In the genomic region with DNA sequence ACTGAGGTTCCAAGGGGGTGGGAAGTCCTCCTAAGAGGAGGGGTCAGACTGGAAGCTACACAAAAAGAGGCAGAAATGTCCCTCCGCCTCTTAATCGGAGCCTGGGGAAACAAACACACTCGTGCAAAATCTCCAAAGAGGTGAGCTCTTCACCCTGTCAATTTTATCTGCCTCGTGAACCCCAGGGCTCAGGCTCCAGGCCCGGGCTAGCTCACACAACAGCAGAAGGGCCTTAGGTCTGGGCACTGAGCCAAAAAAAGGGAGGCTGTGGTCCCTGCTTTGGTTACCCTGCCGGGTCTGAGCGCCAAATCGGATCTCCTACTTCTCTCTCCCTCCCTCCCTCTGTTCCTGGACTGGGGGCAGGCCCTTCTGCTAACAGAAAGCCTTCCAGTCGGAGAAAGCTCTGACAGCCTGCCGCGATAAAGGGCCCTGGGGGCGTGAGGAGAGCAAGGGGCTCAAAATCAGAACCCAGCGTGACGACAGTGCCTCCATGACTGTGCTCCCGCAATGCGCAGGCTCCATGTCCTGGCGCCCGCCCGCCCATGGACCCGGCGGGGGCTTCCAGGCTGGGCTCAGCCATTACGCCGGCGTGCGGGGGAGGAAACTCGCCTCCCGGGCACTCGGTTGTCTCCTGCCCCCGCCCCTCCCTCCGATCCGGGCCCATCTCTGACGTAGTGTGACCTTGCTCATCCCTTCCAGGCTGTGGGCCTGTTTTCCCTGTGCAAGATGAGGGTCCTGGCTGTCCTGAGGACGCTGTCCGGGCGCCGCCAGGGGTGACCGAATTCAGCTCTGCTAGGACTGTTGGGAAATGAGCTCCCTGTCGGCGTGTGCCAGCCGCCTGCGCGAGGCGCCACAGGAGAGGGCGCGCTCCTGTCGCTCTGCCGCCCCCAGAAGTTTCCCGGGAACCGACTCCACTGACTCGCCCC, we compare ENCODE assay signal across 8 cellular contexts. TPM values are rescaled to one million over a fixed set of nuclear protein-coding genes. Genes with fewer than 3 reads are reported as not detected.
DNase-seq lines count a peak whose midpoint lies in the region; ATAC-seq, FAIRE-seq and TF ChIP-seq lines count a peak whose summit lies in the region.

No MANE protein-coding gene starts in this region.

- TF ChIP-seq CTCF in AG04450 (IDR thresholded peaks at IDR 0.05; ENCODE audit: low read depth, low read length) (peak; percentile 18; the same call in 1 of the 2 replicates), keratinocyte (optimal IDR thresholded peaks at IDR 0.05 in 1 of 3, IDR thresholded peaks at IDR 0.05 in 1 of 3, conservative IDR thresholded peaks at IDR 0.05 in 1 of 3; ENCODE audit: extremely low read depth in 1 of 3, insufficient read depth in 2 of 3, low read length in 3 of 3) (peak in 1 of 3 experiments; percentile 18)

- H3K9me1 ChIP-seq in keratinocyte (ENCODE audit: control insufficient read depth, extremely low read depth, insufficient read depth, low read length) = no peaks in the 10 kb centered on the region

- H3K4me3 ChIP-seq in AG04450 (ENCODE audit: low read depth, low read length) (peak overlapping the region; percentile 82), keratinocyte (ENCODE audit: control insufficient read depth in 2 of 3, extremely low read depth in 1 of 3, insufficient read depth in 2 of 3, low read depth in 1 of 3, low read length in 3 of 3) (peak overlapping the region; percentile 55 to 83 (median 79))

- FAIRE-seq in keratinocyte (lab: Jason Lieb, UNC) = no peak

- ATAC-seq in GM18907 (IDR thresholded peaks at IDR 0.05; ENCODE audit: unreplicated experiment) (peak; percentile 57), HG03196 (IDR thresholded peaks at IDR 0.05; ENCODE audit: unreplicated experiment) (peak; percentile 39)

- H3K27me3 ChIP-seq in AG04450 (ENCODE audit: control insufficient read depth, insufficient read depth, low read length) (no peaks in the 10 kb centered on the region), keratinocyte (ENCODE audit: control insufficient read depth, extremely low read depth, insufficient read depth, low read length) (no peaks in the 10 kb centered on the region)

- dilution Hi-C loops in keratinocyte (cut with MboI; ENCODE audit: extremely low pct_ligation_motif_present, low sequenced_read_pairs) = no loop called here

- peak overlapping the region; percentile 87 for H3K9ac ChIP-seq in keratinocyte (ENCODE audit: control insufficient read depth, extremely low read depth, insufficient read depth, low read length)

- H3K27ac ChIP-seq in AG04450 (ENCODE audit: low read depth, low read length) = peak overlapping the region; percentile 99
- peak overlapping the region; percentile 90 for H3K27ac ChIP-seq in keratinocyte (ENCODE audit: control insufficient read depth, insufficient read depth, low read length)

- peak; percentile 66 for DNase-seq in AG04450 (ENCODE audit: low read depth, low spot score)
- DNase-seq in NCI-H226 = peak; percentile 88
- peak in 3 of 4 experiments; percentile 6 to 33 (median 29) for DNase-seq in activated CD4-positive, CD25-positive, alpha-beta regulatory T cell (lab: John Stamatoyannopoulos, UW)
- peak; percentile 38 for DNase-seq in central memory CD4-positive, alpha-beta T cell
- DNase-seq in keratinocyte (ENCODE audit: low read depth, low spot score) = no peak
- DNase-seq in stimulated activated CD4-positive, alpha-beta T cell treated with anti-CD3 and anti-CD28 coated beads, Interleukin-12 subunit alpha, Interleukin-12 subunit beta, amount 100 ng/mL, for 24 hours (ENCODE audit: low read depth in 2 of 2) = peak; percentile 63 to 79

- H3K4me2 ChIP-seq in keratinocyte (ENCODE audit: control insufficient read depth, extremely low read depth, insufficient read depth, low read depth, low read length) = peak overlapping the region; percentile 93

- H3K36me3 ChIP-seq in keratinocyte (ENCODE audit: control insufficient read depth in 2 of 2, extremely low read depth in 1 of 2, insufficient read depth in 2 of 2, low read length in 2 of 2) = no peaks in the 10 kb centered on the region

- CTCF ChIA-PET in AG04450 (lab: Charles Lee) = interaction anchor here (0.6 to 2.6 kb wide), 15 partner anchors 9 to 103 kb away, joined by 3 to 19 read pairs (median 3); no protein-coding TSS in a partner anchor

- peaks cover 23% of the 10 kb centered on the region for H3K4me1 ChIP-seq in keratinocyte (ENCODE audit: control insufficient read depth, extremely low read depth, insufficient read depth, low read length)

- no peaks in the 10 kb centered on the region for H4K20me1 ChIP-seq in keratinocyte (ENCODE audit: control insufficient read depth, extremely low read depth, insufficient read depth, low read length)

- H2AFZ ChIP-seq in keratinocyte (ENCODE audit: control insufficient read depth, low read length) = peak overlapping the region; percentile 90

- H3K9me3 ChIP-seq in AG04450 (ENCODE audit: control insufficient read depth, insufficient read depth, low read length) (no peaks in the 10 kb centered on the region), keratinocyte (ENCODE audit: control insufficient read depth, low read depth, low read length) (no peaks in the 10 kb centered on the region)

- POLR2A ChIA-PET in AG04450 (lab: Yijun Ruan, JAX) = interaction anchor here (0.6 to 3.2 kb wide), 14 partner anchors 16 to 379 kb away, joined by 3 to 20 read pairs (median 4); partner anchors contain the start of genes IRF1, P4HA2, PDLIM4 and SLC22A5

- peaks cover 3% of the 10 kb centered on the region for H3K79me2 ChIP-seq in keratinocyte (ENCODE audit: control insufficient read depth, insufficient read depth, low read length)

RNA-seq across cellular contexts. Expression of gene SLC22A4, which starts 0.9 kb away (rescaled TPM):
- 3.0 and 3.1 TPM in 2 replicates for polyA plus RNA-seq in AG04450 (2011; rRNA removed)
- polyA minus RNA-seq in AG04450 (2011; rRNA and poly(A)+ RNA removed) = 2.4 and 2.5 TPM in 2 replicates
- polyA plus RNA-seq in keratinocyte = 1.00 to 1.5 TPM (median 1.4 TPM) in 3 replicates
- polyA plus RNA-seq in keratinocyte (2011; ENCODE audit: low read depth) = not detected
- 0.68 and 0.78 TPM in 2 replicates for polyA plus RNA-seq in keratinocyte (2011; cell fraction: cytosol; rRNA removed)
- 1.9 and 2.2 TPM in 2 replicates for polyA plus RNA-seq in keratinocyte (2011; cell fraction: nucleus; rRNA removed)
- polyA plus RNA-seq in keratinocyte (2012; ENCODE audit: low replicate concordance) = 0.23 and 0.76 TPM in 2 replicates
- polyA minus RNA-seq in keratinocyte = 1.6 to 1.9 TPM (median 1.7 TPM) in 3 replicates
- polyA minus RNA-seq in keratinocyte (2011; cell fraction: cytosol; rRNA and poly(A)+ RNA removed) = not detected
- 0.95 and 1.1 TPM in 2 replicates for polyA minus RNA-seq in keratinocyte (2011; cell fraction: nucleus; rRNA and poly(A)+ RNA removed)

RNA-seq across cellular contexts. Expression of gene PDLIM4, which starts 35.8 kb away (rescaled TPM):
- polyA plus RNA-seq in AG04450 (2011; rRNA removed) (43.4 and 64.2 TPM in 2 replicates), keratinocyte (38.3 to 81.8 TPM (median 79.3 TPM) in 3 replicates)
- polyA minus RNA-seq in AG04450 (2011; rRNA and poly(A)+ RNA removed) = 52.0 and 86.8 TPM in 2 replicates
- polyA plus RNA-seq in keratinocyte (2011; ENCODE audit: low read depth) = 25.2 TPM
- 78.0 and 173 TPM in 2 replicates for polyA plus RNA-seq in keratinocyte (2011; cell fraction: cytosol; rRNA removed)
- 81.9 and 115 TPM in 2 replicates for polyA plus RNA-seq in keratinocyte (2011; cell fraction: nucleus; rRNA removed)
- 50.9 and 113 TPM in 2 replicates for polyA plus RNA-seq in keratinocyte (2012; ENCODE audit: low replicate concordance)
- 44.2 to 86.3 TPM (median 59.6 TPM) in 3 replicates for polyA minus RNA-seq in keratinocyte
- polyA minus RNA-seq in keratinocyte (2011; cell fraction: cytosol; rRNA and poly(A)+ RNA removed) = 134 TPM
- polyA minus RNA-seq in keratinocyte (2011; cell fraction: nucleus; rRNA and poly(A)+ RNA removed) = 36.9 and 40.3 TPM in 2 replicates
